ENCODE assay signal across 15 cellular contexts in genomic region chr9:21294904-21295538, GRCh38. TPM values are rescaled to one million over a fixed set of nuclear protein-coding genes. Genes with fewer than 3 reads are reported as not detected.
DNase-seq lines count a peak whose midpoint lies in the region; ATAC-seq, FAIRE-seq and TF ChIP-seq lines count a peak whose summit lies in the region.
"Had no signal": no experiment of that assay in that cellular context is flagged by ENCODE, and none has a peak within 500 bp of the region (broad histone marks: within the 10 kb centered on the region; RNA-seq: fewer than 3 reads in every experiment).

No MANE protein-coding gene starts in this region.

- no peaks in the 10 kb centered on the region for H3K9me3 ChIP-seq in vagina
- H3K9me3 ChIP-seq: ascending aorta, Caco-2, transverse colon had no signal

- H3K36me3 ChIP-seq in vagina, result no peaks in the 10 kb centered on the region
- H3K36me3 ChIP-seq: ascending aorta, neural progenitor cell, transverse colon had no signal

- intact Hi-C loops in vagina (cut with DNase I), result no loop called here

- peaks cover 23% of the 10 kb centered on the region for H3K27me3 Mint-ChIP-seq in activated CD8-positive, alpha-beta T cell treated with anti-CD3 and anti-CD28 coated beads, Interleukin-2, amount 10 ng/mL, durations not matched to agents 7 days and 5 days (ENCODE audit: low read depth)

- no peak overlapping the region for H3K27ac ChIP-seq in vagina
- H3K27ac ChIP-seq: ascending aorta, neural progenitor cell, SK-N-MC, transverse colon had no signal

- H3K4me3 Mint-ChIP-seq in activated CD8-positive, alpha-beta T cell treated with anti-CD3 and anti-CD28 coated beads, Interleukin-2, amount 10 ng/mL, durations not matched to agents 7 days and 5 days, result no peak overlapping the region
- H3K4me3 Mint-ChIP-seq: neural progenitor cell had no signal

- CTCF ChIA-PET in activated CD8-positive, alpha-beta T cell treated with anti-CD3 and anti-CD28 coated beads, Interleukin-2, amount 10 ng/mL, durations not matched to agents 7 days and 5 days (lab: Charles Lee), result interaction anchor here (1.5 to 1.6 kb wide), 3 partner anchors 26 to 112 kb away, joined by 3 to 7 read pairs (median 4); no protein-coding TSS in a partner anchor

- no peaks in the 10 kb centered on the region for H3K4me1 ChIP-seq in vagina
- H3K4me1 ChIP-seq: ascending aorta, Caco-2, neural progenitor cell, transverse colon had no signal

- H3K27ac Mint-ChIP-seq in activated CD8-positive, alpha-beta T cell treated with anti-CD3 and anti-CD28 coated beads, Interleukin-2, amount 10 ng/mL, durations not matched to agents 7 days and 5 days, result no peak overlapping the region
- H3K27ac Mint-ChIP-seq: neural progenitor cell had no signal

- H3K36me3 Mint-ChIP-seq in activated CD8-positive, alpha-beta T cell treated with anti-CD3 and anti-CD28 coated beads, Interleukin-2, amount 10 ng/mL, durations not matched to agents 7 days and 5 days (ENCODE audit: low read depth), result no peaks in the 10 kb centered on the region
- H3K36me3 Mint-ChIP-seq: neural progenitor cell had no signal

- no peaks in the 10 kb centered on the region for H3K9me3 Mint-ChIP-seq in activated CD8-positive, alpha-beta T cell treated with anti-CD3 and anti-CD28 coated beads, Interleukin-2, amount 10 ng/mL, durations not matched to agents 7 days and 5 days (ENCODE audit: insufficient read depth)
- H3K9me3 Mint-ChIP-seq: neural progenitor cell had no signal

- peaks cover 7% of the 10 kb centered on the region for H3K4me1 Mint-ChIP-seq in activated CD8-positive, alpha-beta T cell treated with anti-CD3 and anti-CD28 coated beads, Interleukin-2, amount 10 ng/mL, durations not matched to agents 7 days and 5 days (ENCODE audit: low read depth)
- H3K4me1 Mint-ChIP-seq: neural progenitor cell had no signal

- DNase-seq in activated CD8-positive, alpha-beta T cell treated with anti-CD3 and anti-CD28 coated beads, Interleukin-2, amount 10 ng/mL, durations not matched to agents 7 days and 5 days, result peak; percentile 29
- DNase-seq in AG20443 (ENCODE audit: low spot score), result no peak
- DNase-seq in D721Med (ENCODE audit: insufficient read length, low spot score), result no peak
- DNase-seq in GOT3 (lab: John Stamatoyannopoulos, UW), result no peak
- DNase-seq in vagina (ENCODE audit: extremely low spot score in 2 of 2), result no peak
- DNase-seq: Caco-2, NCI-H446 treated with DMSO at 0.1 percent for 48 hours, transverse colon had no signal

- ATAC-seq in GM18511 (IDR thresholded peaks at IDR 0.05; ENCODE audit: unreplicated experiment) (peak; percentile 88), GM21619 (IDR thresholded peaks at IDR 0.05; ENCODE audit: unreplicated experiment) (peak; percentile 57), HG03342 (IDR thresholded peaks at IDR 0.05; ENCODE audit: unreplicated experiment) (peak; percentile 76)
- ATAC-seq in activated CD8-positive, alpha-beta T cell treated with anti-CD3 and anti-CD28 coated beads, Interleukin-2, amount 10 ng/mL, durations not matched to agents 7 days and 5 days, result peak; percentile 42

- no peaks in the 10 kb centered on the region for H3K27me3 ChIP-seq in vagina
- H3K27me3 ChIP-seq: ascending aorta, transverse colon had no signal

- no peak overlapping the region for H3K4me3 ChIP-seq in vagina
- H3K4me3 ChIP-seq: ascending aorta, neural progenitor cell, SK-N-MC, transverse colon had no signal

- TF ChIP-seq CTCF in D721Med (IDR thresholded peaks at IDR 0.05; ENCODE audit: insufficient read depth, missing control alignments) (no peak), vagina (IDR thresholded peaks at IDR 0.05) (no peak)

- no peak for TF ChIP-seq POLR2A in vagina (IDR thresholded peaks at IDR 0.05)

- POLR2A ChIA-PET in activated CD8-positive, alpha-beta T cell treated with anti-CD3 and anti-CD28 coated beads, Interleukin-2, amount 10 ng/mL, durations not matched to agents 7 days and 5 days (lab: Charles Lee), result no interaction called here

- FAIRE-seq in D721Med (lab: Jason Lieb, UNC), result no peak

RNA-seq across cellular contexts. Expression of gene IFNA5, which starts 10.1 kb away (rescaled TPM):
- total RNA-seq in activated CD8-positive, alpha-beta T cell treated with anti-CD3 and anti-CD28 coated beads, Interleukin-2, amount 10 ng/mL, durations not matched to agents 7 days and 5 days, result not detected
- not detected for total RNA-seq in vagina
- total RNA-seq: Caco-2, epithelial cell of proximal tubule, transverse colon had no signal

RNA-seq across cellular contexts. Expression of gene KLHL9, which starts 40.2 kb away (rescaled TPM):
- 10 to 100 TPM; 17.9 to 18.8 TPM for total RNA-seq in activated CD8-positive, alpha-beta T cell treated with anti-CD3 and anti-CD28 coated beads, Interleukin-2, amount 10 ng/mL, durations not matched to agents 7 days and 5 days
- total RNA-seq in vagina, result 22.3 TPM

RNA-seq across cellular contexts. Expression of gene IFNA14, which starts 55.2 kb away (rescaled TPM):
- not detected for total RNA-seq in activated CD8-positive, alpha-beta T cell treated with anti-CD3 and anti-CD28 coated beads, Interleukin-2, amount 10 ng/mL, durations not matched to agents 7 days and 5 days
- total RNA-seq in vagina, result not detected
- total RNA-seq: ascending aorta, Caco-2, epithelial cell of proximal tubule, transverse colon had no signal

RNA-seq across cellular contexts. Expression of gene IFNA6, which starts 55.7 kb away (rescaled TPM):
- total RNA-seq in activated CD8-positive, alpha-beta T cell treated with anti-CD3 and anti-CD28 coated beads, Interleukin-2, amount 10 ng/mL, durations not matched to agents 7 days and 5 days, result not detected
- not detected for total RNA-seq in vagina
- total RNA-seq: ascending aorta, Caco-2, epithelial cell of proximal tubule, transverse colon had no signal
